1 cellular context compared by ENCODE assay signal in the genomic region with DNA sequence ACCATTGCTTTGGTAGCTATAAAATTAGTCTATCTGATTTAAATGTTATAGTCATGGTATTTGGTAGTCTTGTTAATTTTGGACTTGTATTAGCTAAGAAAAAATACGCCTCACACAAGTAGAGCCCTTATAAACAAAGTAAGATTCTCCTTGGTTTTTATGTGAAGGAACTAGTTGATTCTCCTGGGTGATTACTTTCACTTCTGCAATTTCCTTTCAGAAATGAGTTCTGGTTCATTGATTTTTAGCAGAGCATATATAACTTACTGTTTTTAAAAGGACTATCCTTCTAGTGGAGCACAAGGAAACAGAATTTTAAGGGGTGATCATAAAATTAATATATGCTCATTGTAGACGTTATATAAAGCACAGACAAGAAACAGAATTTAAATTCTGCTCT.
TF ChIP-seq lines count a peak whose summit lies in the region.

No MANE protein-coding gene starts in this region.

TF ChIP-seq in GM12878, 131 proteins besides CTCF, POLR2A, EP300 and RAD21 (continued from another document):
- TF ChIP-seq, protein P1, sequence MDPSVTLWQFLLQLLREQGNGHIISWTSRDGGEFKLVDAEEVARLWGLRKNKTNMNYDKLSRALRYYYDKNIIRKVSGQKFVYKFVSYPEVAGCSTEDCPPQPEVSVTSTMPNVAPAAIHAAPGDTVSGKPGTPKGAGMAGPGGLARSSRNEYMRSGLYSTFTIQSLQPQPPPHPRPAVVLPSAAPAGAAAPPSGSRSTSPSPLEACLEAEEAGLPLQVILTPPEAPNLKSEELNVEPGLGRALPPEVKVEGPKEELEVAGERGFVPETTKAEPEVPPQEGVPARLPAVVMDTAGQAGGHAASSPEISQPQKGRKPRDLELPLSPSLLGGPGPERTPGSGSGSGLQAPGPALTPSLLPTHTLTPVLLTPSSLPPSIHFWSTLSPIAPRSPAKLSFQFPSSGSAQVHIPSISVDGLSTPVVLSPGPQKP (IDR thresholded peaks at IDR 0.05; ENCODE audit: low read depth, low read length) = no peak
- no peak for TF ChIP-seq NR2C2 (IDR thresholded peaks at IDR 0.05; ENCODE audit: borderline replicate concordance, control insufficient read depth, insufficient read length, low read depth)
- no peak for TF ChIP-seq CEBPB (IDR thresholded peaks at IDR 0.05; ENCODE audit: borderline replicate concordance in 1 of 2, low read depth in 2 of 2, low read length in 2 of 2)
- TF ChIP-seq HDAC2 (IDR thresholded peaks at IDR 0.05) = no peak
- TF ChIP-seq RUNX3 (IDR thresholded peaks at IDR 0.05; ENCODE audit: low read length) = no peak
- TF ChIP-seq, protein P2, sequence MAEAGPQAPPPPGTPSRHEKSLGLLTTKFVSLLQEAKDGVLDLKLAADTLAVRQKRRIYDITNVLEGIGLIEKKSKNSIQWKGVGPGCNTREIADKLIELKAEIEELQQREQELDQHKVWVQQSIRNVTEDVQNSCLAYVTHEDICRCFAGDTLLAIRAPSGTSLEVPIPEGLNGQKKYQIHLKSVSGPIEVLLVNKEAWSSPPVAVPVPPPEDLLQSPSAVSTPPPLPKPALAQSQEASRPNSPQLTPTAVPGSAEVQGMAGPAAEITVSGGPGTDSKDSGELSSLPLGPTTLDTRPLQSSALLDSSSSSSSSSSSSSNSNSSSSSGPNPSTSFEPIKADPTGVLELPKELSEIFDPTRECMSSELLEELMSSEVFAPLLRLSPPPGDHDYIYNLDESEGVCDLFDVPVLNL (IDR thresholded peaks at IDR 0.05; ENCODE audit: low read depth, low read length) = no peak
- no peak for TF ChIP-seq ATF7 (IDR thresholded peaks at IDR 0.05; ENCODE audit: low read depth)
- TF ChIP-seq NR2F1 (conservative IDR thresholded peaks at IDR 0.05) = no peak
- TF ChIP-seq WRNIP1 (IDR thresholded peaks at IDR 0.05; ENCODE audit: borderline replicate concordance, low read depth, low read length) = no peak
- TF ChIP-seq MYC (IDR thresholded peaks at IDR 0.05; ENCODE audit: insufficient read depth, insufficient read length, insufficient replicate concordance, low read length, severe bottlenecking) = no peak
- no peak for TF ChIP-seq EGR1 (IDR thresholded peaks at IDR 0.05; ENCODE audit: borderline replicate concordance in 1 of 2, low read depth in 2 of 2, low read length in 2 of 2)
